ENCODE assay signal across 37 cellular contexts in the genomic region with DNA sequence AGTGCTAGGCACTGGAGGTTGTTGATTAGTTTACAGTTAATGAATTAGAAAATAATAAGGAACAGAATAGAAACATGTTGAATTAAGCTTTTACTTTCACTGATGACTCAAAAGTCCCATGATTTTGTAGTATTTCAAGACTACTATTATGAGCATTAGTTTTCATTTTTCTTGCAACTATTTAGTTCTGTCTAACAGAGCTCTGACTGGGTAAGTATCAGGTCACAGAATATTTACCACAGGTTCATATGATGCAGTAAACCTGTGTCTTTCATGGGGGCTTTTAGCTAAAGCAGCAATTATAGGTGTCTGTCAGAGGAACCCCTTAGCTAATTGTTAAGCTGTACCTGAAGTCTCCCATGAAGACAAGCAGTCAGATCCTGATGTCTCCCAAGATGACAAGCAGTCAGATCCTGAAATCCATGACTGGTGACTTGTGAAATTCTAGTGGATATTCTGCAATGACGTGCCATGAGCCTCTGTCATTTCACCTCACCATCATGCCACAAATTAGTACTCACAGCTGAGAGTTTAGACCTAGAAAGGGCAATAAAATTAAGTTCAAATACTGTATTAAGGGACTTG. TPM values are rescaled to one million over a fixed set of nuclear protein-coding genes. Genes with fewer than 3 reads are reported as not detected.
"Had no signal": no experiment of that assay in that cellular context is flagged by ENCODE, and none has a peak within 500 bp of the region (broad histone marks: within the 10 kb centered on the region; RNA-seq: fewer than 3 reads in every experiment).

No MANE protein-coding gene starts in this region.

- H3K36me3 ChIP-seq: adrenal gland, brain microvascular endothelial cell, breast epithelium had no signal

- H3K27ac ChIP-seq: adrenal gland, body of pancreas, brain microvascular endothelial cell, breast epithelium, VCaP had no signal

- H3K4me3 ChIP-seq: adrenal gland, body of pancreas, breast epithelium had no signal

- H3K9me3 ChIP-seq: adrenal gland, body of pancreas, breast epithelium had no signal

- DNase-seq: activated B cell treated with CpG ODN at 0.5 μM for 24 hours; activated CD4-positive, alpha-beta memory T cell treated with anti-CD3 and anti-CD28 coated beads for 36 hours; activated CD4-positive, alpha-beta T cell treated with anti-CD3 and anti-CD28 coated beads for 4 hours; activated CD4-positive, alpha-beta T cell treated with anti-CD3 and anti-CD28 coated beads, Interleukin-2, amount 10 ng/mL, durations not matched to agents 24 days and 14 days; activated CD4-positive, alpha-beta T cell treated with anti-CD3 and anti-CD28 coated beads, Interleukin-2, amount 50 U/mL, for 1 hour; activated CD4-positive, alpha-beta T cell treated with anti-CD3 and anti-CD28 coated beads, Interleukin-2, amount 50 U/mL, for 4 hours; activated CD4-positive, CD25-positive, alpha-beta regulatory T cell treated with anti-CD3 and anti-CD28 coated beads, Interleukin-2, amount 50 U/mL, for 72 hours; activated CD8-positive, alpha-beta memory T cell treated with anti-CD3 and anti-CD28 coated beads, Interleukin-2, amount 50 U/mL, for 4 hours; activated CD8-positive, alpha-beta T cell treated with anti-CD3 and anti-CD28 coated beads for 36 hours; activated effector memory CD4-positive, alpha-beta T cell treated with anti-CD3 and anti-CD28 coated beads, Interleukin-2, amount 50 U/mL, for 16 hours; activated gamma-delta T cell treated with Interleukin-2 at 50 U/mL for 16 hours; activated naive CD4-positive, alpha-beta T cell; activated naive CD4-positive, alpha-beta T cell treated with anti-CD3 and anti-CD28 coated beads for 36 hours; activated naive CD4-positive, alpha-beta T cell treated with anti-CD3 and anti-CD28 coated beads, Interleukin-2, amount 50 U/mL, for 16 hours; activated naive CD8-positive, alpha-beta T cell treated with anti-CD3 and anti-CD28 coated beads for 36 hours; activated T-cell treated with anti-CD3 and anti-CD28 coated beads for 4 hours; activated T-cell treated with anti-CD3 and anti-CD28 coated beads, Interleukin-2, amount 50 U/mL, for 1 hour; activated T-cell treated with anti-CD3 and anti-CD28 coated beads, Interleukin-2, amount 50 U/mL, for 4 hours; activated T-cell treated with anti-CD3 and anti-CD28 coated beads, Interleukin-2, amount 50 U/mL, for 72 hours; adrenal gland; amniotic stem cell; aorta; body of pancreas; brain microvascular endothelial cell; central memory CD4-positive, alpha-beta T cell; T-helper 2 cell; T-helper 9 cell had no signal

- ATAC-seq: activated CD8-positive, alpha-beta T cell treated with anti-CD3 and anti-CD28 coated beads for 36 hours; activated T-cell treated with anti-CD3 and anti-CD28 coated beads, Interleukin-2, amount 50 U/mL, for 72 hours; activated T-helper 17 cell treated with anti-CD3 and anti-CD28 coated beads, Interleukin-2, amount 50 U/mL, for 72 hours; body of pancreas had no signal

- FAIRE-seq: astrocyte, TTC549 had no signal

- H3K4me1 ChIP-seq: adrenal gland, body of pancreas, breast epithelium had no signal

- H3K27me3 ChIP-seq: adrenal gland, body of pancreas, brain microvascular endothelial cell had no signal

RNA-seq across cellular contexts. Expression of a gene that starts 8.2 kb away (rescaled TPM):
- total RNA-seq: activated B cell treated with CpG ODN at 0.5 μM for 24 hours; activated CD4-positive, alpha-beta memory T cell treated with anti-CD3 and anti-CD28 coated beads for 36 hours; activated CD4-positive, alpha-beta T cell treated with anti-CD3 and anti-CD28 coated beads, Interleukin-2, amount 10 ng/mL, durations not matched to agents 24 days and 14 days; activated CD8-positive, alpha-beta memory T cell treated with anti-CD3 and anti-CD28 coated beads for 36 hours; activated CD8-positive, alpha-beta T cell treated with anti-CD3 and anti-CD28 coated beads for 36 hours; activated naive CD4-positive, alpha-beta T cell treated with anti-CD3 and anti-CD28 coated beads for 36 hours; activated naive CD4-positive, alpha-beta T cell treated with anti-CD3 and anti-CD28 coated beads, Interleukin-2, amount 50 U/mL, for 72 hours; activated naive CD8-positive, alpha-beta T cell treated with anti-CD3 and anti-CD28 coated beads for 36 hours; activated T-cell treated with anti-CD3 and anti-CD28 coated beads, Interleukin-2, amount 50 U/mL, for 4 hours; activated T-cell treated with anti-CD3 and anti-CD28 coated beads, Interleukin-2, amount 50 U/mL, for 72 hours; activated T-helper 1 cell treated with anti-CD3 and anti-CD28 coated beads, Interleukin-12 subunit alpha, Interleukin-12 subunit beta, Interleukin-2, Interleukin-4 antibody, amounts not matched to agents 30 ng/mL and 10 ng/mL and 1 ng/mL, durations not matched to agents 14 hours and 24 hours and 36 hours; activated T-helper 17 cell treated with anti-CD3 and anti-CD28 coated beads, Interleukin-2, amount 50 U/mL, for 72 hours; adrenal gland; aorta; astrocyte; body of pancreas; breast epithelium; cardiac septum; cerebellum had no signal
- polyA plus RNA-seq: adrenal gland, aorta had no signal

RNA-seq across cellular contexts. Expression of a gene that starts 43.1 kb away (rescaled TPM):
- total RNA-seq: activated CD4-positive, alpha-beta T cell treated with anti-CD3 and anti-CD28 coated beads, Interleukin-2, amount 10 ng/mL, durations not matched to agents 24 days and 14 days; activated naive CD4-positive, alpha-beta T cell treated with anti-CD3 and anti-CD28 coated beads, Interleukin-2, amount 50 U/mL, for 72 hours; activated T-helper 1 cell treated with anti-CD3 and anti-CD28 coated beads, Interleukin-12 subunit alpha, Interleukin-12 subunit beta, Interleukin-2, Interleukin-4 antibody, amounts not matched to agents 30 ng/mL and 10 ng/mL and 1 ng/mL, durations not matched to agents 14 hours and 24 hours and 36 hours; adrenal gland; astrocyte; body of pancreas; cardiac septum; cerebellum had no signal
- polyA plus RNA-seq: adrenal gland, aorta had no signal
